In the genomic region with DNA sequence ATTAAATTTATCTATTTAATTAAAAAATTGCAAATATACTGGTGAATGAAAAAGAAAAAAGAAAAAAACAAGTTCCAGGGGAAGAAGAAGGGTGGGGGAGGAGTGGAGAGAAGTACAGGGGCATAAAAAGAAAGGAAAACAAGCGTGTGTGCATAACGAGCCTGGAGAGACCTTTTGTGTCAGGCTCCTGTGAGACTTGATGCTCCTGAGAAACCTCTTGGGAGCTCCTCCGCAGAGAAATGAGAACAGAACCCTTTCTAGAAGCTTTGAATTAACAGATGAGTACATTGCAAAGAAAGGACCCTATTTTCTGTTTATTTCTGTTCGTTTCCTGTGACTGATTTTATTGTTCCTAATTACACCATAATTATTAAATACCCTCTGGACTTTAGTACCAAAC, we compare ENCODE assay signal across 16 cellular contexts.
DNase-seq lines count a peak whose midpoint lies in the region; ATAC-seq and TF ChIP-seq lines count a peak whose summit lies in the region.
"Had no signal": no experiment of that assay in that cellular context is flagged by ENCODE, and none has a peak within 500 bp of the region (broad histone marks: within the 10 kb centered on the region; RNA-seq: fewer than 3 reads in every experiment).

No MANE protein-coding gene starts in this region.

- H3K27me3 ChIP-seq in NT2/D1 (ENCODE audit: insufficient read depth, insufficient read length) (no peaks in the 10 kb centered on the region), esophagus squamous epithelium (no peaks in the 10 kb centered on the region)

- intact Hi-C loops in esophagus squamous epithelium (cut with DNase I), result no loop called here

- CTCF ChIA-PET in RWPE1 (lab: Yijun Ruan, JAX), result no interaction called here

- WGBS in esophagus squamous epithelium, 2 donors, result 31 to 42% methylated on average over 4 of the region's 4 CpGs

- POLR2A ChIA-PET in RWPE1 (lab: Yijun Ruan, JAX; ENCODE audit: low non-redundant PET), result no interaction called here

- H3K4me1 ChIP-seq in NT2/D1 (ENCODE audit: insufficient read depth, insufficient read length) (no peaks in the 10 kb centered on the region), esophagus squamous epithelium (no peaks in the 10 kb centered on the region)
- H3K4me1 ChIP-seq: A549 had no signal

- no peaks in the 10 kb centered on the region for H3K36me3 ChIP-seq in NT2/D1 (ENCODE audit: insufficient read depth, insufficient read length, low read length)
- no peaks in the 10 kb centered on the region for H3K36me3 ChIP-seq in esophagus squamous epithelium

- H3K4me3 ChIP-seq in NT2/D1 (ENCODE audit: insufficient read length, low read depth) (no peak overlapping the region), esophagus squamous epithelium (no peak overlapping the region)
- H3K4me3 ChIP-seq: A549 had no signal

- TF ChIP-seq CTCF in esophagus squamous epithelium (IDR thresholded peaks at IDR 0.05) (no peak), RWPE1 (conservative IDR thresholded peaks at IDR 0.05; ENCODE audit: low read depth) (no peak)

- H3K27ac ChIP-seq in esophagus squamous epithelium (no peak overlapping the region), RWPE1 (no peak overlapping the region)
- H3K27ac ChIP-seq: A549 had no signal

- peak; percentile 5 for DNase-seq in NCI-H748 (lab: John Stamatoyannopoulos, UW; ENCODE audit: unreplicated experiment)
- no peak for DNase-seq in NCI-H748 treated with DMSO at 0.1 percent for 48 hours (lab: John Stamatoyannopoulos, UW)
- peak; percentile 39 for DNase-seq in NT2/D1 (ENCODE audit: low read depth, low spot score)
- DNase-seq in left kidney (ENCODE audit: low read depth, low spot score), result peak; percentile 57
- DNase-seq in esophagus squamous epithelium (lab: John Stamatoyannopoulos, UW), result no peak
- DNase-seq in RWPE1 (ENCODE audit: low spot score), result no peak
- DNase-seq: CD4-positive, CD25-positive, alpha-beta regulatory T cell; COR-L47; Karpas-422; NCI-H1694 treated with DMSO at 0.1 percent for 48 hours; NCI-H2081 treated with DMSO at 0.1 percent for 48 hours; NCI-H69; SIG-M5 had no signal

- no peak overlapping the region for H3K9ac ChIP-seq in NT2/D1 (ENCODE audit: insufficient read length, low read depth)

- ATAC-seq in GM21723 (IDR thresholded peaks at IDR 0.05; ENCODE audit: unreplicated experiment), result no peak
- no peak for ATAC-seq in HG03039 (IDR thresholded peaks at IDR 0.05; ENCODE audit: unreplicated experiment)
- ATAC-seq: A549 had no signal

- no peaks in the 10 kb centered on the region for H3K9me3 ChIP-seq in NT2/D1 (ENCODE audit: insufficient read depth, low read length)
- peaks cover 0 to 4% (median 0%) of the 10 kb centered on the region in 3 donors for H3K9me3 ChIP-seq in esophagus squamous epithelium
- H3K9me3 ChIP-seq: A549 had no signal

- no peak for TF ChIP-seq POLR2A in esophagus squamous epithelium (IDR thresholded peaks at IDR 0.05)

Comparison
In these comparisons a context has a peak if more than half of its experiments do, and no peak if none do; other contexts are left out.
1. DNase-seq: peak in NCI-H748 (single experiment), NT2/D1 (single experiment) and left kidney (single experiment); none in NCI-H748 treated with DMSO at 0.1 percent for 48 hours (single experiment), esophagus squamous epithelium (single experiment) and RWPE1 (single experiment).